In genomic region chr1:2350486-2350885, GRCh38 we compare ENCODE assay signal across 17 cellular contexts.
"Had no signal": no experiment of that assay in that cellular context is flagged by ENCODE, and none has a peak within 500 bp of the region (broad histone marks: within the 10 kb centered on the region; RNA-seq: fewer than 3 reads in every experiment).

No MANE protein-coding gene starts in this region.

- ATAC-seq: left lobe of liver; natural killer cell; pancreas; stimulated activated naive CD8-positive, alpha-beta T cell treated with anti-CD3 and anti-CD28 coated beads, Interleukin-15, Interleukin-2, amounts not matched to agents 100 U/mL and 50 U/mL, for 24 hours; WTC11 had no signal

- H3K4me1 ChIP-seq: pancreas, thyroid gland had no signal

- H3K9me3 ChIP-seq: neutrophil, pancreas, thyroid gland had no signal

- H3K27ac ChIP-seq: neutrophil, pancreas, thyroid gland had no signal

- H3K27me3 ChIP-seq: neutrophil, pancreas, thyroid gland had no signal

- H3K4me3 ChIP-seq: pancreas, thyroid gland had no signal

- H3K36me3 ChIP-seq: neutrophil, pancreas, thyroid gland had no signal

- DNase-seq: activated CD4-positive, alpha-beta memory T cell treated with anti-CD3 and anti-CD28 coated beads for 36 hours; activated CD4-positive, alpha-beta T cell treated with anti-CD3 and anti-CD28 coated beads for 4 hours; activated effector memory CD4-positive, alpha-beta T cell treated with anti-CD3 and anti-CD28 coated beads, Interleukin-2, amount 50 U/mL, for 16 hours; activated naive CD4-positive, alpha-beta T cell treated with anti-CD3 and anti-CD28 coated beads, Interleukin-2, amount 10 ng/mL, durations not matched to agents 7 days and 5 days; activated T-cell treated with anti-CD3 and anti-CD28 coated beads for 4 hours; amygdala; midbrain; natural killer cell; stimulated activated CD4-positive, alpha-beta T cell treated with anti-CD3 and anti-CD28 coated beads, Interleukin-4, amount 100 ng/mL, for 24 hours; stimulated activated naive CD8-positive, alpha-beta T cell treated with anti-CD3 and anti-CD28 coated beads, Interleukin-15, Interleukin-2, amounts not matched to agents 100 U/mL and 50 U/mL, for 24 hours; T-helper 1 cell; T-helper 9 cell; thyroid gland had no signal
